8 cellular contexts compared by ENCODE assay signal in genomic region chr12:93381183-93381975, GRCh38. TPM values are rescaled to one million over a fixed set of nuclear protein-coding genes. Genes with fewer than 3 reads are reported as not detected.
DNase-seq lines count a peak whose midpoint lies in the region; ATAC-seq and TF ChIP-seq lines count a peak whose summit lies in the region.

No MANE protein-coding gene starts in this region.

- peak overlapping the region; percentile 100 for H3K4me3 Mint-ChIP-seq in activated T-helper 1 cell treated with anti-CD3 and anti-CD28 coated beads, Interleukin-12 subunit alpha, Interleukin-12 subunit beta, Interleukin-2, Interleukin-4 antibody, amounts not matched to agents 30 ng/mL and 10 ng/mL and 1 ng/mL, durations not matched to agents 14 hours and 24 hours and 36 hours

- ATAC-seq in right cardiac atrium (no peak), GM18858 (IDR thresholded peaks at IDR 0.05; ENCODE audit: unreplicated experiment) (no peak), GM21723 (IDR thresholded peaks at IDR 0.05; ENCODE audit: unreplicated experiment) (no peak)

- no peaks in the 10 kb centered on the region for H3K9me3 Mint-ChIP-seq in activated T-helper 1 cell treated with anti-CD3 and anti-CD28 coated beads, Interleukin-12 subunit alpha, Interleukin-12 subunit beta, Interleukin-2, Interleukin-4 antibody, amounts not matched to agents 30 ng/mL and 10 ng/mL and 1 ng/mL, durations not matched to agents 14 hours and 24 hours and 36 hours

- peaks cover 0 to 11% (median 0%) of the 10 kb centered on the region in 6 donors for H3K36me3 ChIP-seq in spleen

- intact Hi-C loops in activated T-helper 1 cell treated with anti-CD3 and anti-CD28 coated beads, Interleukin-12 subunit alpha, Interleukin-12 subunit beta, Interleukin-2, Interleukin-4 antibody, amounts not matched to agents 30 ng/mL and 10 ng/mL and 1 ng/mL, durations not matched to agents 14 hours and 24 hours and 36 hours (cut with micrococcal nuclease) = no loop called here
- intact Hi-C loops in right cardiac atrium (cut with DNase I) (no loop called here), spleen (cut with DNase I; ENCODE audit: low total_unique reads) (loop anchor here (10.0 kb wide), 1 partner anchor 287 kb away; no protein-coding TSS in a partner anchor)

- H3K27ac ChIP-seq in right cardiac atrium (ENCODE audit: low read length) (peak overlapping the region; percentile 85), spleen (peak overlapping the region in 4 of 8 donors; percentile 94 to 98 (median 96))

- peaks cover 31% of the 10 kb centered on the region for H3K36me3 Mint-ChIP-seq in activated T-helper 1 cell treated with anti-CD3 and anti-CD28 coated beads, Interleukin-12 subunit alpha, Interleukin-12 subunit beta, Interleukin-2, Interleukin-4 antibody, amounts not matched to agents 30 ng/mL and 10 ng/mL and 1 ng/mL, durations not matched to agents 14 hours and 24 hours and 36 hours (ENCODE audit: low read depth)

- DNase-seq in NCI-H748 (lab: John Stamatoyannopoulos, UW; ENCODE audit: unreplicated experiment) = peak; percentile 18
- DNase-seq in NCI-H748 treated with DMSO at 0.1 percent for 48 hours (lab: John Stamatoyannopoulos, UW) = no peak
- DNase-seq in activated T-helper 1 cell treated with anti-CD3 and anti-CD28 coated beads, Interleukin-12 subunit alpha, Interleukin-12 subunit beta, Interleukin-2, Interleukin-4 antibody, amounts not matched to agents 30 ng/mL and 10 ng/mL and 1 ng/mL, durations not matched to agents 14 hours and 24 hours and 36 hours (ENCODE audit: low spot score) = no peak
- no peak for DNase-seq in right cardiac atrium
- no peak for DNase-seq in spleen
- no peak for DNase-seq in stimulated activated CD4-positive, alpha-beta T cell treated with anti-CD3 and anti-CD28 coated beads, Interleukin-4, amount 100 ng/mL, for 24 hours

- H3K4me1 ChIP-seq in right cardiac atrium (ENCODE audit: control insufficient read depth, insufficient read depth, low read length) = peaks cover 2% of the 10 kb centered on the region
- H3K4me1 ChIP-seq in spleen = peaks cover 20 to 84% (median 67%) of the 10 kb centered on the region in 6 donors

- H3K9me3 ChIP-seq in right cardiac atrium (ENCODE audit: control insufficient read depth, low read length) (no peaks in the 10 kb centered on the region), spleen (no peaks in the 10 kb centered on the region)

- no peak for TF ChIP-seq CTCF in spleen (IDR thresholded peaks at IDR 0.05 in 8 of 11, conservative IDR thresholded peaks at IDR 0.05 in 3 of 11)

- 37% methylated on average over 5 of the region's 5 CpGs for WGBS in right cardiac atrium
- 72 to 85% (median 79%) methylated on average over 5 of the region's 5 CpGs for WGBS in spleen, 5 donors

- peak overlapping the region; percentile 1 for H3K27ac Mint-ChIP-seq in activated T-helper 1 cell treated with anti-CD3 and anti-CD28 coated beads, Interleukin-12 subunit alpha, Interleukin-12 subunit beta, Interleukin-2, Interleukin-4 antibody, amounts not matched to agents 30 ng/mL and 10 ng/mL and 1 ng/mL, durations not matched to agents 14 hours and 24 hours and 36 hours

- H3K4me3 ChIP-seq in right cardiac atrium (ENCODE audit: low read length) = peak overlapping the region; percentile 58
- H3K4me3 ChIP-seq in spleen = peak overlapping the region in 6 of 8 donors; percentile 3 to 86 (median 80)

- no peaks in the 10 kb centered on the region for H3K27me3 ChIP-seq in right cardiac atrium (ENCODE audit: control insufficient read depth, insufficient read depth)
- H3K27me3 ChIP-seq in spleen (replicated peaks in 1 of 7) = no peaks in the 10 kb centered on the region

- no peak for TF ChIP-seq POLR2A in spleen (IDR thresholded peaks at IDR 0.05)

- peaks cover 50% of the 10 kb centered on the region for H3K4me1 Mint-ChIP-seq in activated T-helper 1 cell treated with anti-CD3 and anti-CD28 coated beads, Interleukin-12 subunit alpha, Interleukin-12 subunit beta, Interleukin-2, Interleukin-4 antibody, amounts not matched to agents 30 ng/mL and 10 ng/mL and 1 ng/mL, durations not matched to agents 14 hours and 24 hours and 36 hours (ENCODE audit: low read depth)

- peaks cover 2% of the 10 kb centered on the region for H3K27me3 Mint-ChIP-seq in activated T-helper 1 cell treated with anti-CD3 and anti-CD28 coated beads, Interleukin-12 subunit alpha, Interleukin-12 subunit beta, Interleukin-2, Interleukin-4 antibody, amounts not matched to agents 30 ng/mL and 10 ng/mL and 1 ng/mL, durations not matched to agents 14 hours and 24 hours and 36 hours (ENCODE audit: insufficient read depth)

RNA-seq across cellular contexts. Expression of gene NUDT4, which starts 3.7 kb away (rescaled TPM):
- 90.9 and 94.3 TPM in 2 replicates for total RNA-seq in activated T-helper 1 cell treated with anti-CD3 and anti-CD28 coated beads, Interleukin-12 subunit alpha, Interleukin-12 subunit beta, Interleukin-2, Interleukin-4 antibody, amounts not matched to agents 30 ng/mL and 10 ng/mL and 1 ng/mL, durations not matched to agents 14 hours and 24 hours and 36 hours
- total RNA-seq in right cardiac atrium (100 to 1,000 TPM; 153 to 206 (median 178) TPM), spleen (10 to 100 TPM; 36.8 to 59.3 (median 43.9) TPM)
- polyA plus RNA-seq in right cardiac atrium (95.0 TPM), spleen (10 to 100 TPM; 14.9 to 27.5 (median 22.2) TPM)
